1 cellular context compared by ENCODE assay signal in genomic region chr1:94383966-94384408, GRCh38.
TF ChIP-seq lines count a peak whose summit lies in the region.

No MANE protein-coding gene starts in this region.

TF ChIP-seq in SK-N-SH treated with all-trans-retinoic acid at 6 μM for 48 hours, 23 proteins besides CTCF, POLR2A, EP300 and RAD21 (continued from another document):
- TF ChIP-seq CSRNP3 (CRISPR knock-in tag; IDR thresholded peaks at IDR 0.05): no peak
- TF ChIP-seq ISL1 (CRISPR knock-in tag; IDR thresholded peaks at IDR 0.05): no peak
- no peak for TF ChIP-seq ZNF565 (CRISPR knock-in tag; conservative IDR thresholded peaks at IDR 0.05; ENCODE audit: low read depth)
- no peak for TF ChIP-seq ARNTL (CRISPR knock-in tag; IDR thresholded peaks at IDR 0.05; ENCODE audit: borderline replicate concordance, low read depth)
- no peak for TF ChIP-seq CSDC2 (CRISPR knock-in tag; IDR thresholded peaks at IDR 0.05)
- TF ChIP-seq POU6F1 (CRISPR knock-in tag; IDR thresholded peaks at IDR 0.05; ENCODE audit: borderline replicate concordance, low read depth): no peak
- no peak for TF ChIP-seq ZNF8 (CRISPR knock-in tag; IDR thresholded peaks at IDR 0.05)
- no peak for TF ChIP-seq ZC3H10 (CRISPR knock-in tag; IDR thresholded peaks at IDR 0.05)
- TF ChIP-seq ESRRG (CRISPR knock-in tag; IDR thresholded peaks at IDR 0.05): no peak
- TF ChIP-seq PPARA (CRISPR knock-in tag; IDR thresholded peaks at IDR 0.05; ENCODE audit: borderline replicate concordance): no peak
